Comparison of ENCODE assay signal across 1 cellular context in genomic region chr4:186189656-186190055, GRCh38.
TF ChIP-seq lines count a peak whose summit lies in the region.

No MANE protein-coding gene starts in this region.

TF ChIP-seq in liver, 16 proteins besides CTCF, POLR2A, EP300 and RAD21 (continued from another document):
- TF ChIP-seq, protein P1, sequence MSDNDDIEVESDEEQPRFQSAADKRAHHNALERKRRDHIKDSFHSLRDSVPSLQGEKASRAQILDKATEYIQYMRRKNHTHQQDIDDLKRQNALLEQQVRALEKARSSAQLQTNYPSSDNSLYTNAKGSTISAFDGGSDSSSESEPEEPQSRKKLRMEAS (IDR thresholded peaks at IDR 0.05), result no peak
- TF ChIP-seq YY1 (IDR thresholded peaks at IDR 0.05) (no peak), EGR1 (IDR thresholded peaks at IDR 0.05; ENCODE audit: low read depth in 2 of 2) (no peak), HNF4A (conservative IDR thresholded peaks at IDR 0.05) (no peak), NR2F2 (IDR thresholded peaks at IDR 0.05) (no peak), ZBTB33 (IDR thresholded peaks at IDR 0.05) (no peak)
